In the genomic region with DNA sequence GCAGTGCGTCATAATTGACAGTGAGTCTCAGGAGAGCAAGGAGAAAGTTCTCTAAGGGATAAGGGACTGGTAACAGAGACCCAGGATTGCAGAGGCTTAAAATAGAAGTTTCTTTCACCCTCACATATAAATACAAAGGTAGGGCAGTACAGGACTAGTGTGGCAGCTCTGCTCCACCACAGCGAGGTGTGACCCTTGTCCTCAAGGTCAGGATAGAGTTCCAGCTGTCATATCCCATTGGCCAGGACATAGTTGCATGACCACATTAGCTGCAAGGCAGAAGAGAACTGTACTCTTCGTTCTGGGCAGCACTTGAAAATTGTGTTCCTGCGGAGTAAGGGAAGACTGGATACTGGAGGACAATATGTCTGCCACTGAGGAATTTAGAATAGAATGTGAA, we compare ENCODE assay signal across 31 cellular contexts.
"Had no signal": no experiment of that assay in that cellular context is flagged by ENCODE, and none has a peak within 500 bp of the region (broad histone marks: within the 10 kb centered on the region; RNA-seq: fewer than 3 reads in every experiment).

No MANE protein-coding gene starts in this region.

- ATAC-seq: activated CD8-positive, alpha-beta T cell treated with anti-CD3 and anti-CD28 coated beads for 36 hours; activated T-cell treated with anti-CD3 and anti-CD28 coated beads, Interleukin-2, amount 50 U/mL, for 72 hours; activated T-helper 17 cell treated with anti-CD3 and anti-CD28 coated beads, Interleukin-2, amount 50 U/mL, for 72 hours; PC-3 had no signal

- H3K27ac ChIP-seq: brain microvascular endothelial cell, Peyer's patch had no signal

- H3K36me3 ChIP-seq: brain microvascular endothelial cell, MG63, Peyer's patch had no signal

- DNase-seq: activated CD4-positive, alpha-beta T cell treated with anti-CD3 and anti-CD28 coated beads, Interleukin-2, amount 10 ng/mL, durations not matched to agents 24 days and 14 days; activated CD4-positive, alpha-beta T cell treated with anti-CD3 and anti-CD28 coated beads, Interleukin-2, amount 50 U/mL, for 4 hours; activated CD8-positive, alpha-beta T cell treated with anti-CD3 and anti-CD28 coated beads for 36 hours; activated effector memory CD4-positive, alpha-beta T cell treated with anti-CD3 and anti-CD28 coated beads, Interleukin-2, amount 50 U/mL, for 16 hours; activated naive CD4-positive, alpha-beta T cell; activated naive CD4-positive, alpha-beta T cell treated with anti-CD3 and anti-CD28 coated beads, Interleukin-2, amount 50 U/mL, for 16 hours; activated naive CD8-positive, alpha-beta T cell treated with anti-CD3 and anti-CD28 coated beads for 36 hours; activated T-cell treated with anti-CD3 and anti-CD28 coated beads, Interleukin-2, amount 50 U/mL, for 1 hour; activated T-cell treated with anti-CD3 and anti-CD28 coated beads, Interleukin-2, amount 50 U/mL, for 72 hours; amniotic stem cell; aorta; brain microvascular endothelial cell; Kasumi-1; KG1; MG63; NCI-H1048; NCI-H1105 treated with DMSO at 0.1 percent for 48 hours; NCI-H1436; NCI-H1694; NCI-H2029; NCI-H2107; NCI-H2171; NCI-H510A; NCI-H526; NCI-H748 treated with DMSO at 0.1 percent for 48 hours; NK-92 treated with Interleukin-12 subunit alpha and Interleukin-12 subunit beta, amount 100 ng/mL, for 24 hours; PC-3; Peyer's patch; RPMI8226; T1000 had no signal

- H3K4me3 ChIP-seq: MG63, Peyer's patch had no signal

- H3K27me3 ChIP-seq: brain microvascular endothelial cell, MG63, Peyer's patch had no signal

- H3K4me1 ChIP-seq: Peyer's patch had no signal

- H3K9me3 ChIP-seq: MG63, Peyer's patch had no signal
